Comparison of ENCODE assay signal across 2 cellular contexts in the genomic region with DNA sequence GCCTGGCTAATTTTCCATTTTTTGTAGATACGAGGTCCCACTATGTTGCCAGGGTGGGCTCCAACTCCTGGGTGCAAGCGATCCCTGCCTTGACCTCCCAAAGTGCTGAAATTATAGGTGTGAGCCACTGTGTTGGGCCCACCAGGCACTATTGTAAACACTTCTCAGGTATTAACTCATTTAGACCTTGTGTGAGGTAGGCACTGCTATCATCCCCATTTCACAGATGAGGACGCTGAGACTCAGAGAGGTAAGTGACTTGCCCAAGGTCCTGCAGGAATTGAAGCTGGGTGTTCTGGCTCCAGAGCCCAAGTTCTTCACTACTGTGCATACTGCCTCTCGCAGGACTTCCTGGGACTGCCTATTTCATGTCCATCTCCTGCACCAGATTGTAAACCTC.
TF ChIP-seq lines count a peak whose summit lies in the region.

No MANE protein-coding gene starts in this region.

TF ChIP-seq in SK-N-SH, 30 proteins besides CTCF, POLR2A, EP300 and RAD21 (continued from another document):
- TF ChIP-seq SMC3 (IDR thresholded peaks at IDR 0.05; ENCODE audit: low read depth, low read length) = no peak

TF ChIP-seq in SK-N-SH treated with all-trans-retinoic acid at 6 μM for 48 hours, 23 proteins besides CTCF, POLR2A, EP300 and RAD21 (continued from another document):
- TF ChIP-seq ESRRG (CRISPR knock-in tag; IDR thresholded peaks at IDR 0.05) = no peak
